ENCODE assay signal across 16 cellular contexts in genomic region chr12:95956557-95957145, GRCh38. TPM values are rescaled to one million over a fixed set of nuclear protein-coding genes. Genes with fewer than 3 reads are reported as not detected.
"Had no signal": no experiment of that assay in that cellular context is flagged by ENCODE, and none has a peak within 500 bp of the region (broad histone marks: within the 10 kb centered on the region; RNA-seq: fewer than 3 reads in every experiment).

No MANE protein-coding gene starts in this region.

- H3K27ac Mint-ChIP-seq: activated CD4-positive, alpha-beta memory T cell treated with anti-CD3 and anti-CD28 coated beads, Interleukin-2, amount 10 ng/mL, durations not matched to agents 7 days and 5 days; activated CD4-positive, alpha-beta T cell treated with anti-CD3 and anti-CD28 coated beads for 36 hours; activated naive CD8-positive, alpha-beta T cell treated with anti-CD3 and anti-CD28 coated beads for 36 hours; memory B cell; nephron; type B pancreatic cell had no signal

- H3K9me3 Mint-ChIP-seq: activated CD4-positive, alpha-beta memory T cell treated with anti-CD3 and anti-CD28 coated beads, Interleukin-2, amount 10 ng/mL, durations not matched to agents 7 days and 5 days; activated naive CD8-positive, alpha-beta T cell treated with anti-CD3 and anti-CD28 coated beads for 36 hours; memory B cell; type B pancreatic cell had no signal

- H3K27me3 Mint-ChIP-seq: activated CD4-positive, alpha-beta T cell treated with anti-CD3 and anti-CD28 coated beads for 36 hours; activated naive CD8-positive, alpha-beta T cell treated with anti-CD3 and anti-CD28 coated beads for 36 hours; memory B cell had no signal

- H3K9me3 ChIP-seq: breast epithelium, esophagus squamous epithelium, left ventricle myocardium inferior, psoas muscle, sigmoid colon had no signal

- H3K4me1 ChIP-seq: breast epithelium, esophagus squamous epithelium, left ventricle myocardium inferior, psoas muscle, sigmoid colon had no signal

- H3K4me3 Mint-ChIP-seq: activated CD4-positive, alpha-beta memory T cell treated with anti-CD3 and anti-CD28 coated beads, Interleukin-2, amount 10 ng/mL, durations not matched to agents 7 days and 5 days; activated CD4-positive, alpha-beta T cell treated with anti-CD3 and anti-CD28 coated beads for 36 hours; activated naive CD8-positive, alpha-beta T cell treated with anti-CD3 and anti-CD28 coated beads for 36 hours; memory B cell; nephron; type B pancreatic cell had no signal

- H3K36me3 ChIP-seq: breast epithelium, esophagus squamous epithelium, left ventricle myocardium inferior, sigmoid colon had no signal

- H3K27ac ChIP-seq: breast epithelium, esophagus squamous epithelium, left ventricle myocardium inferior, psoas muscle, sigmoid colon, VCaP had no signal

- H3K4me1 Mint-ChIP-seq: activated CD4-positive, alpha-beta memory T cell treated with anti-CD3 and anti-CD28 coated beads, Interleukin-2, amount 10 ng/mL, durations not matched to agents 7 days and 5 days; activated CD4-positive, alpha-beta T cell treated with anti-CD3 and anti-CD28 coated beads for 36 hours; activated naive CD8-positive, alpha-beta T cell treated with anti-CD3 and anti-CD28 coated beads for 36 hours; memory B cell; nephron had no signal

- H3K4me3 ChIP-seq: breast epithelium, esophagus squamous epithelium, left ventricle myocardium inferior, psoas muscle, sigmoid colon had no signal

- DNase-seq: activated CD4-positive, alpha-beta memory T cell treated with anti-CD3 and anti-CD28 coated beads, Interleukin-2, amount 10 ng/mL, durations not matched to agents 7 days and 5 days; activated CD4-positive, alpha-beta T cell treated with anti-CD3 and anti-CD28 coated beads for 36 hours; activated gamma-delta T cell treated with Interleukin-2 at 50 U/mL for 16 hours; activated naive CD8-positive, alpha-beta T cell treated with anti-CD3 and anti-CD28 coated beads for 36 hours; activated T-cell treated with anti-CD3 and anti-CD28 coated beads, Interleukin-2, amount 50 U/mL, for 48 hours; esophagus squamous epithelium; foreskin fibroblast; left ventricle myocardium inferior; psoas muscle; sigmoid colon; stimulated activated naive CD4-positive, alpha-beta T cell had no signal

- H3K27me3 ChIP-seq: breast epithelium, esophagus squamous epithelium, sigmoid colon had no signal

- H3K36me3 Mint-ChIP-seq: activated naive CD8-positive, alpha-beta T cell treated with anti-CD3 and anti-CD28 coated beads for 36 hours; type B pancreatic cell had no signal

RNA-seq across cellular contexts. Expression of gene CCDC38, which starts 14.2 kb away (rescaled TPM):
- total RNA-seq: activated CD4-positive, alpha-beta memory T cell treated with anti-CD3 and anti-CD28 coated beads, Interleukin-2, amount 10 ng/mL, durations not matched to agents 7 days and 5 days; sigmoid colon had no signal
- polyA plus RNA-seq: sigmoid colon had no signal

RNA-seq across cellular contexts. Expression of gene HAL, which starts 39.5 kb away (rescaled TPM):
- total RNA-seq: left ventricle myocardium inferior had no signal
